22 cellular contexts compared by ENCODE assay signal in the genomic region with DNA sequence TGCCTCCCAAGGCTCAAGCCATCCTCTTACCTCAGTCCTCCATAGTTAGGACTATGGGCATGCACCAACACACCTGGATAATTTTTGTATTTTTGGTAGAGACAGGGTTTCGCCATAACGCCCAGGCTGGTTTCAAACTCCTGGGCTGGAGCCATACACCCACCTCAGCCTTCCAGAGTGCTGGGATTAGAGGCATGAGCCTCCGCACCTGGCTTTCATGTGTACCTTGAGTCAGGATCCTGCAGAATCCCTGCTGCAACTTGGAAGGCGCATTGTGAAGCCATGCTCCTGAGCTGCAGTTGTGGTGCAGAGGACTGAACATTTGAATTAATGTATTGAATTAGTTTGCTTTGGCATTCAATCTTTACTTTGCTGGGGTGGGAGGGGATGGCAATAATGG.
"Had no signal": no experiment of that assay in that cellular context is flagged by ENCODE, and none has a peak within 500 bp of the region (broad histone marks: within the 10 kb centered on the region; RNA-seq: fewer than 3 reads in every experiment).

No MANE protein-coding gene starts in this region.

- H3K27ac ChIP-seq: cardiac muscle cell, colonic mucosa, left lung, pancreas, right lobe of liver, thoracic aorta had no signal

- H3K27ac Mint-ChIP-seq: activated T-cell treated with anti-CD3 and anti-CD28 coated beads, Interleukin-2, amount 50 U/mL, for 24 hours; endodermal cell had no signal

- H3K4me1 ChIP-seq: colonic mucosa, right lobe of liver had no signal

- H3K9me3 ChIP-seq: colonic mucosa, pancreas, right lobe of liver, thoracic aorta, upper lobe of left lung had no signal

- H3K4me3 ChIP-seq: cardiac muscle cell, colonic mucosa, left lung, pancreas, right lobe of liver, smooth muscle cell, thoracic aorta, upper lobe of left lung had no signal

- H3K27me3 Mint-ChIP-seq: activated naive CD4-positive, alpha-beta T cell treated with anti-CD3 and anti-CD28 coated beads, Interleukin-2, amount 50 U/mL, for 24 hours; activated T-cell treated with anti-CD3 and anti-CD28 coated beads, Interleukin-2, amount 50 U/mL, for 24 hours; T-cell had no signal

- H3K36me3 Mint-ChIP-seq: activated naive CD4-positive, alpha-beta T cell treated with anti-CD3 and anti-CD28 coated beads, Interleukin-2, amount 50 U/mL, for 24 hours; T-cell had no signal

- H3K9me3 Mint-ChIP-seq: activated naive CD4-positive, alpha-beta T cell treated with anti-CD3 and anti-CD28 coated beads, Interleukin-2, amount 50 U/mL, for 24 hours; activated T-cell treated with anti-CD3 and anti-CD28 coated beads, Interleukin-2, amount 50 U/mL, for 24 hours; endodermal cell; T-cell had no signal

- H3K4me2 ChIP-seq: smooth muscle cell had no signal

- DNase-seq: activated CD4-positive, alpha-beta T cell treated with anti-CD3 and anti-CD28 coated beads for 48 hours; activated CD4-positive, CD25-positive, alpha-beta regulatory T cell; activated CD8-positive, alpha-beta T cell treated with anti-CD3 and anti-CD28 coated beads, Interleukin-2, amount 10 ng/mL, durations not matched to agents 7 days and 5 days; activated T-cell treated with anti-CD3 and anti-CD28 coated beads, Interleukin-2, amount 50 U/mL, for 24 hours; colonic mucosa; endodermal cell; foreskin melanocyte; glutamatergic neuron; hypothalamus; kidney; left lung; mammary epithelial cell; pancreas; right lobe of liver; stimulated activated CD4-positive, alpha-beta T cell treated with anti-CD3 and anti-CD28 coated beads, Interleukin-4, amount 100 ng/mL, for 1 hour; T-cell; T1000; upper lobe of left lung had no signal

- ATAC-seq: activated CD8-positive, alpha-beta T cell treated with anti-CD3 and anti-CD28 coated beads, Interleukin-2, amount 10 ng/mL, durations not matched to agents 7 days and 5 days; left lung; pancreas had no signal

- H3K36me3 ChIP-seq: cardiac muscle cell, colonic mucosa, left lung, pancreas, right lobe of liver, thoracic aorta, upper lobe of left lung had no signal

- H3K27me3 ChIP-seq: cardiac muscle cell, colonic mucosa, pancreas, right lobe of liver, upper lobe of left lung had no signal

- FAIRE-seq: kidney, pancreas had no signal

- H3K4me3 Mint-ChIP-seq: activated T-cell treated with anti-CD3 and anti-CD28 coated beads, Interleukin-2, amount 50 U/mL, for 24 hours; endodermal cell had no signal
